In the genomic region with DNA sequence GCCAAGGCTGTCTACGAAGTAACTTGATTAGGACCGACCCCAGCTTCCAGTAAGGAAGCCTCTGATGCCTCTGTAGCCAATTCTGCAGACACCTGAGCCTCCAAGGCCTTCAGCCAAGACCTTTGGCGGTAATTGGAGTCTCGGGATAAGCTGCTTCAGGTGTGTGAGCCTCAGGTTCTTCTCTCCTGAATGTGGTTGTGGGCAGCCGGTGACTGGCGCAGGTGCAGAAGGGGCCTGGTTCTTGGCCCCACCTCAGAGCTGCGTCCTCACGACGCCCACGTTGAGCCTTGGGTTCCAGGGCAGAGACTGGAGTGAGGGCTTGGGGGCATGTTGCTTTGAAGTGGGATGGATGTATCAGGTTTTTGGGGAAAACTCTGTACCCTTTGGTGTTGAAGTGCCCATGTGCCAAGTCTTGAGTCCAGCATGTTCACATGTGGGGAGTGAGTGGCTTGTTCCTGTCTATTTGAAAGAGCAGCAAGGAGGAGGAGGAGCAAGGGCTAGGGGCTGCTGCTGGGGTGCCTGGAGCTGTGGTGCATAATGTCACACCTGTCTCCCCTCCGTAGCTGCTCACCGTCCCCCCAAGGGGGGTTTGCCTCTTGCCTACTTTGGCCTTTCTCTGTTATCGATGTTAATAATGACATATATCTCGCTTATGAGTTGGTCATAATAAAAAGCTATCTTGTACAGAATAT, we compare ENCODE assay signal across 1 cellular context.
TF ChIP-seq lines count a peak whose summit lies in the region.

No MANE protein-coding gene starts in this region.

TF ChIP-seq in H1, 55 proteins besides CTCF, POLR2A, EP300 and RAD21 (continued from another document):
- TF ChIP-seq, protein P1, sequence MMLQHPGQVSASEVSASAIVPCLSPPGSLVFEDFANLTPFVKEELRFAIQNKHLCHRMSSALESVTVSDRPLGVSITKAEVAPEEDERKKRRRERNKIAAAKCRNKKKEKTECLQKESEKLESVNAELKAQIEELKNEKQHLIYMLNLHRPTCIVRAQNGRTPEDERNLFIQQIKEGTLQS (IDR thresholded peaks at IDR 0.05; ENCODE audit: insufficient read depth, low read depth, low read length): no peak
- TF ChIP-seq KDM1A (IDR thresholded peaks at IDR 0.05; ENCODE audit: borderline replicate concordance, low read length) (no peak), EZH2 (IDR thresholded peaks at IDR 0.05; ENCODE audit: low read depth, low read length, severe bottlenecking) (no peak)
